9 cellular contexts compared by ENCODE assay signal in genomic region chr2:74186038-74186437, GRCh38. TPM values are rescaled to one million over a fixed set of nuclear protein-coding genes. Genes with fewer than 3 reads are reported as not detected.
DNase-seq lines count a peak whose midpoint lies in the region; ATAC-seq, FAIRE-seq and TF ChIP-seq lines count a peak whose summit lies in the region.
"Had no signal": no experiment of that assay in that cellular context is flagged by ENCODE, and none has a peak within 500 bp of the region (broad histone marks: within the 10 kb centered on the region; RNA-seq: fewer than 3 reads in every experiment).

No MANE protein-coding gene starts in this region.

- H3K4me1 ChIP-seq in left lung (peaks cover 0 to 36% of the 10 kb centered on the region in 2 donors), ascending aorta (no peaks in the 10 kb centered on the region), kidney (ENCODE audit: control insufficient read depth in 1 of 2, insufficient read depth in 1 of 2, low read depth in 1 of 2, low read length in 2 of 2) (no peaks in the 10 kb centered on the region)

- H3K27me3 Mint-ChIP-seq in T-helper 1 cell treated with Interleukin-12 subunit alpha and Interleukin-12 subunit beta and Interleukin-4 antibody, amounts not matched to agents 30 μg/mL and 1 μg/mL, for 36 hours (ENCODE audit: low read depth): no peaks in the 10 kb centered on the region

- no peak overlapping the region for H3K9ac ChIP-seq in kidney (ENCODE audit: low read length in 2 of 2)

- H3K4me3 ChIP-seq in left lung (no peak overlapping the region), ascending aorta (no peak overlapping the region), kidney (ENCODE audit: low read length in 2 of 2) (no peak overlapping the region)

- H3K27ac Mint-ChIP-seq in T-helper 1 cell treated with Interleukin-12 subunit alpha and Interleukin-12 subunit beta and Interleukin-4 antibody, amounts not matched to agents 30 μg/mL and 1 μg/mL, for 36 hours: peak overlapping the region; percentile 89

- peak overlapping the region; percentile 18 for H3K4me3 Mint-ChIP-seq in T-helper 1 cell treated with Interleukin-12 subunit alpha and Interleukin-12 subunit beta and Interleukin-4 antibody, amounts not matched to agents 30 μg/mL and 1 μg/mL, for 36 hours

- FAIRE-seq in kidney (lab: Jason Lieb, UNC): no peak

- H3K9me3 ChIP-seq in left lung (no peaks in the 10 kb centered on the region), ascending aorta (no peaks in the 10 kb centered on the region), kidney (ENCODE audit: control insufficient read depth in 1 of 2, low read length in 2 of 2) (no peaks in the 10 kb centered on the region)

- ATAC-seq in HG03064 (IDR thresholded peaks at IDR 0.05; ENCODE audit: low read depth, unreplicated experiment): peak; percentile 44
- peak; percentile 81 for ATAC-seq in left lung

- H3K9me3 Mint-ChIP-seq in T-helper 1 cell treated with Interleukin-12 subunit alpha and Interleukin-12 subunit beta and Interleukin-4 antibody, amounts not matched to agents 30 μg/mL and 1 μg/mL, for 36 hours: peaks cover 4% of the 10 kb centered on the region

- DNase-seq in stimulated activated CD4-positive, alpha-beta T cell treated with anti-CD3 and anti-CD28 coated beads, Interleukin-12 subunit alpha, Interleukin-12 subunit beta, amount 100 ng/mL, for 48 hours (ENCODE audit: low read depth in 2 of 3, low spot score in 1 of 3): peak in 2 of 3 donors; percentile 41 to 42
- DNase-seq in stimulated activated CD4-positive, alpha-beta T cell treated with anti-CD3 and anti-CD28 coated beads, Interleukin-12 subunit alpha, Interleukin-12 subunit beta, amount 100 ng/mL, for 4 hours: no peak
- DNase-seq in left lung (peak in 1 of 2 donors; percentile 71), ascending aorta (ENCODE audit: low spot score in 2 of 2) (no peak), DMS153 treated with DMSO at 0.1 percent for 48 hours (lab: John Stamatoyannopoulos, UW; ENCODE audit: unreplicated experiment) (no peak), kidney (no peak)
- DNase-seq: DND-41 had no signal

- H3K27me3 ChIP-seq in left lung: no peaks in the 10 kb centered on the region
- H3K27me3 ChIP-seq in ascending aorta: no peaks in the 10 kb centered on the region

- intact Hi-C loops in left lung (cut with DNase I) (no loop called here), ascending aorta (cut with DNase I) (no loop called here), kidney (cut with DNase I) (no loop called here)

- peaks cover 47% of the 10 kb centered on the region for H3K4me1 Mint-ChIP-seq in T-helper 1 cell treated with Interleukin-12 subunit alpha and Interleukin-12 subunit beta and Interleukin-4 antibody, amounts not matched to agents 30 μg/mL and 1 μg/mL, for 36 hours (ENCODE audit: low read depth)

- peak overlapping the region; percentile 58 to 96 for H3K27ac ChIP-seq in left lung
- H3K27ac ChIP-seq in ascending aorta: peak overlapping the region in 1 of 2 donors; percentile 42
- no peak overlapping the region for H3K27ac ChIP-seq in kidney (ENCODE audit: low read depth in 2 of 2, low read length in 2 of 2)

- H3K36me3 ChIP-seq in left lung (no peaks in the 10 kb centered on the region), ascending aorta (no peaks in the 10 kb centered on the region), kidney (ENCODE audit: control insufficient read depth in 1 of 2, insufficient read depth in 2 of 2, low read length in 2 of 2) (no peaks in the 10 kb centered on the region)

- no peak for TF ChIP-seq CTCF in left lung (IDR thresholded peaks at IDR 0.05)
- no peak for TF ChIP-seq CTCF in ascending aorta (IDR thresholded peaks at IDR 0.05)
- no peak for TF ChIP-seq CTCF in kidney (IDR thresholded peaks at IDR 0.05; ENCODE audit: borderline replicate concordance, extremely low read depth, insufficient read depth)

- peaks cover 3% of the 10 kb centered on the region for H3K36me3 Mint-ChIP-seq in T-helper 1 cell treated with Interleukin-12 subunit alpha and Interleukin-12 subunit beta and Interleukin-4 antibody, amounts not matched to agents 30 μg/mL and 1 μg/mL, for 36 hours (ENCODE audit: low read depth)

RNA-seq across cellular contexts. Expression of gene MOB1A, which starts 7.4 kb away (rescaled TPM):
- total RNA-seq in left lung: 100 to 1,000 TPM; 120 to 154 TPM
- total RNA-seq in ascending aorta: 56.8 TPM
- 117 TPM for total RNA-seq in kidney
- polyA plus RNA-seq in kidney (ENCODE audit: insufficient read depth, low read depth, low replicate concordance): 36.2 TPM

RNA-seq across cellular contexts. Expression of gene MTHFD2, which starts 12.4 kb away (rescaled TPM):
- total RNA-seq in left lung (10 to 100 TPM; 44.6 to 81.2 TPM), ascending aorta (31.7 TPM), kidney (69.6 TPM)
- polyA plus RNA-seq in kidney (ENCODE audit: insufficient read depth, low read depth, low replicate concordance): 19.0 TPM

RNA-seq across cellular contexts. Expression of gene BOLA3, which starts 38.3 kb away (rescaled TPM):
- total RNA-seq in left lung (10 to 100 TPM; 34.7 to 39.6 TPM), ascending aorta (47.3 TPM), kidney (28.1 TPM)
- polyA plus RNA-seq in kidney (ENCODE audit: insufficient read depth, low read depth, low replicate concordance): 155 TPM

Comparison
In these comparisons a context has a peak if more than half of its experiments do, and no peak if none do; other contexts are left out.
1. DNase-seq: peak in stimulated activated CD4-positive, alpha-beta T cell treated with anti-CD3 and anti-CD28 coated beads, Interleukin-12 subunit alpha, Interleukin-12 subunit beta, amount 100 ng/mL, for 48 hours (2 of 3); none in stimulated activated CD4-positive, alpha-beta T cell treated with anti-CD3 and anti-CD28 coated beads, Interleukin-12 subunit alpha, Interleukin-12 subunit beta, amount 100 ng/mL, for 4 hours (single experiment), ascending aorta (0 of 2), DMS153 treated with DMSO at 0.1 percent for 48 hours (single experiment) and kidney (single experiment).
2. H3K27ac ChIP-seq: peak in left lung (2 of 2); none in kidney (0 of 2).